ENCODE assay signal across 1 cellular context in the genomic region with DNA sequence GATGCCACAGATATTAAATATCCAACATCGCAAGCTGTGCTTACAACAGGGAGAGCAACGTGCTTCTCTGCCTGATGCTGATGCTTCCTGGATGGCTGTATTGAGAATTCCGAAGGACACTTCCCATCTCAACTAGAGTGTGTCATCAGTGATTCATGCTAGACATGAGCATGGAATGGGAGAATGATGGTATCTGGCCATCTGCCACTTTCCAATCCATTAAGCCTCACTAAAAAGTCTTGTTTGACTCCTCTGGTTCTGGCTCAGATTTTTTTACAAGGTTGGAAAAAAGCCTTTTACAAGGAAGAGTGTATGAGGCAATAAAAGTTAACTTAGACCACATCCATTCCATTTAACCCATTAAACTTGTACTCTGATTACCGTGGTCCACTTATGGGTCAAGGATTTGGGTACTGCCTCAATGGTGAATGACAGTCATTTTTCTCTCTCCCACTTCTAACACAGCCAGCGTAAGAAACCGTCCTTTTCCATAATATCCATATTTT.
TF ChIP-seq lines count a peak whose summit lies in the region.

No MANE protein-coding gene starts in this region.

TF ChIP-seq in HEK293, 187 proteins besides CTCF, POLR2A, EP300 and RAD21 (continued from another document and continues in another):
- TF ChIP-seq TCF7L2 (IDR thresholded peaks at IDR 0.05; ENCODE audit: borderline replicate concordance, low read depth, low read length) (no peak), ZNF19 (tag by site-specific recombination; IDR thresholded peaks at IDR 0.05; ENCODE audit: low read depth) (no peak), ZNF792 (tag by site-specific recombination; IDR thresholded peaks at IDR 0.05) (no peak), TRIM28 (IDR thresholded peaks at IDR 0.05; ENCODE audit: borderline replicate concordance, low read length) (peak; percentile 82; the same call in 1 of the 2 replicates), ZNF112 (tag by site-specific recombination; IDR thresholded peaks at IDR 0.05) (no peak), ZNF555 (tag by site-specific recombination; conservative IDR thresholded peaks at IDR 0.05) (no peak), ZSCAN30 (tag by site-specific recombination; IDR thresholded peaks at IDR 0.05) (peak; percentile 84), ZNF585B (tag by site-specific recombination; IDR thresholded peaks at IDR 0.05) (no peak), ZNF214 (tag by site-specific recombination; IDR thresholded peaks at IDR 0.05; ENCODE audit: borderline replicate concordance) (no peak), ZNF341 (tag by site-specific recombination; IDR thresholded peaks at IDR 0.05; ENCODE audit: low read depth) (no peak), MYNN (tag by site-specific recombination; IDR thresholded peaks at IDR 0.05; ENCODE audit: borderline replicate concordance) (peak; percentile 73), KLF8 (tag by site-specific recombination; IDR thresholded peaks at IDR 0.05) (peak; percentile 74), ZNF10 (tag by site-specific recombination; IDR thresholded peaks at IDR 0.05) (peak; percentile 70; the same call in 1 of the 2 replicates), ZBTB7A (tag by site-specific recombination; IDR thresholded peaks at IDR 0.05; ENCODE audit: low read depth) (no peak), ZNF169 (tag by site-specific recombination; IDR thresholded peaks at IDR 0.05) (no peak), ZNF521 (tag by site-specific recombination; IDR thresholded peaks at IDR 0.05) (no peak), ZNF404 (tag by site-specific recombination; IDR thresholded peaks at IDR 0.05) (no peak), ZNF514 (tag by site-specific recombination; IDR thresholded peaks at IDR 0.05) (no peak), EGR2 (tag by site-specific recombination; IDR thresholded peaks at IDR 0.05; ENCODE audit: low read depth) (no peak), ZNF350 (tag by site-specific recombination; IDR thresholded peaks at IDR 0.05) (peak; percentile 79), GLI2 (tag by site-specific recombination; IDR thresholded peaks at IDR 0.05; ENCODE audit: borderline replicate concordance, low read depth) (0 out of 2 replicates have a peak, but pooled peaks have one; percentile 46), ZNF335 (tag by site-specific recombination; conservative IDR thresholded peaks at IDR 0.05) (peak; percentile 42), ZNF274 (IDR thresholded peaks at IDR 0.05; ENCODE audit: low read length) (no peak), ZNF274 (tag by site-specific recombination; IDR thresholded peaks at IDR 0.05; ENCODE audit: borderline replicate concordance) (no peak), BCL11A (tag by site-specific recombination; IDR thresholded peaks at IDR 0.05; ENCODE audit: low read depth) (peak; percentile 62; the same call in 1 of the 2 replicates)
- TF ChIP-seq, protein P1, sequence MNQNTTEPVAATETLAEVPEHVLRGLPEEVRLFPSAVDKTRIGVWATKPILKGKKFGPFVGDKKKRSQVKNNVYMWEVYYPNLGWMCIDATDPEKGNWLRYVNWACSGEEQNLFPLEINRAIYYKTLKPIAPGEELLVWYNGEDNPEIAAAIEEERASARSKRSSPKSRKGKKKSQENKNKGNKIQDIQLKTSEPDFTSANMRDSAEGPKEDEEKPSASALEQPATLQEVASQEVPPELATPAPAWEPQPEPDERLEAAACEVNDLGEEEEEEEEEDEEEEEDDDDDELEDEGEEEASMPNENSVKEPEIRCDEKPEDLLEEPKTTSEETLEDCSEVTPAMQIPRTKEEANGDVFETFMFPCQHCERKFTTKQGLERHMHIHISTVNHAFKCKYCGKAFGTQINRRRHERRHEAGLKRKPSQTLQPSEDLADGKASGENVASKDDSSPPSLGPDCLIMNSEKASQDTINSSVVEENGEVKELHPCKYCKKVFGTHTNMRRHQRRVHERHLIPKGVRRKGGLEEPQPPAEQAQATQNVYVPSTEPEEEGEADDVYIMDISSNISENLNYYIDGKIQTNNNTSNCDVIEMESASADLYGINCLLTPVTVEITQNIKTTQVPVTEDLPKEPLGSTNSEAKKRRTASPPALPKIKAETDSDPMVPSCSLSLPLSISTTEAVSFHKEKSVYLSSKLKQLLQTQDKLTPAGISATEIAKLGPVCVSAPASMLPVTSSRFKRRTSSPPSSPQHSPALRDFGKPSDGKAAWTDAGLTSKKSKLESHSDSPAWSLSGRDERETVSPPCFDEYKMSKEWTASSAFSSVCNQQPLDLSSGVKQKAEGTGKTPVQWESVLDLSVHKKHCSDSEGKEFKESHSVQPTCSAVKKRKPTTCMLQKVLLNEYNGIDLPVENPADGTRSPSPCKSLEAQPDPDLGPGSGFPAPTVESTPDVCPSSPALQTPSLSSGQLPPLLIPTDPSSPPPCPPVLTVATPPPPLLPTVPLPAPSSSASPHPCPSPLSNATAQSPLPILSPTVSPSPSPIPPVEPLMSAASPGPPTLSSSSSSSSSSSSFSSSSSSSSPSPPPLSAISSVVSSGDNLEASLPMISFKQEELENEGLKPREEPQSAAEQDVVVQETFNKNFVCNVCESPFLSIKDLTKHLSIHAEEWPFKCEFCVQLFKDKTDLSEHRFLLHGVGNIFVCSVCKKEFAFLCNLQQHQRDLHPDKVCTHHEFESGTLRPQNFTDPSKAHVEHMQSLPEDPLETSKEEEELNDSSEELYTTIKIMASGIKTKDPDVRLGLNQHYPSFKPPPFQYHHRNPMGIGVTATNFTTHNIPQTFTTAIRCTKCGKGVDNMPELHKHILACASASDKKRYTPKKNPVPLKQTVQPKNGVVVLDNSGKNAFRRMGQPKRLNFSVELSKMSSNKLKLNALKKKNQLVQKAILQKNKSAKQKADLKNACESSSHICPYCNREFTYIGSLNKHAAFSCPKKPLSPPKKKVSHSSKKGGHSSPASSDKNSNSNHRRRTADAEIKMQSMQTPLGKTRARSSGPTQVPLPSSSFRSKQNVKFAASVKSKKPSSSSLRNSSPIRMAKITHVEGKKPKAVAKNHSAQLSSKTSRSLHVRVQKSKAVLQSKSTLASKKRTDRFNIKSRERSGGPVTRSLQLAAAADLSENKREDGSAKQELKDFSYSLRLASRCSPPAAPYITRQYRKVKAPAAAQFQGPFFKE (tag by site-specific recombination; IDR thresholded peaks at IDR 0.05; ENCODE audit: borderline replicate concordance), result no peak
- TF ChIP-seq, protein P2, sequence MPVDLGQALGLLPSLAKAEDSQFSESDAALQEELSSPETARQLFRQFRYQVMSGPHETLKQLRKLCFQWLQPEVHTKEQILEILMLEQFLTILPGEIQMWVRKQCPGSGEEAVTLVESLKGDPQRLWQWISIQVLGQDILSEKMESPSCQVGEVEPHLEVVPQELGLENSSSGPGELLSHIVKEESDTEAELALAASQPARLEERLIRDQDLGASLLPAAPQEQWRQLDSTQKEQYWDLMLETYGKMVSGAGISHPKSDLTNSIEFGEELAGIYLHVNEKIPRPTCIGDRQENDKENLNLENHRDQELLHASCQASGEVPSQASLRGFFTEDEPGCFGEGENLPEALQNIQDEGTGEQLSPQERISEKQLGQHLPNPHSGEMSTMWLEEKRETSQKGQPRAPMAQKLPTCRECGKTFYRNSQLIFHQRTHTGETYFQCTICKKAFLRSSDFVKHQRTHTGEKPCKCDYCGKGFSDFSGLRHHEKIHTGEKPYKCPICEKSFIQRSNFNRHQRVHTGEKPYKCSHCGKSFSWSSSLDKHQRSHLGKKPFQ (tag by site-specific recombination; IDR thresholded peaks at IDR 0.05), result peak; percentile 80
- TF ChIP-seq, protein P3, sequence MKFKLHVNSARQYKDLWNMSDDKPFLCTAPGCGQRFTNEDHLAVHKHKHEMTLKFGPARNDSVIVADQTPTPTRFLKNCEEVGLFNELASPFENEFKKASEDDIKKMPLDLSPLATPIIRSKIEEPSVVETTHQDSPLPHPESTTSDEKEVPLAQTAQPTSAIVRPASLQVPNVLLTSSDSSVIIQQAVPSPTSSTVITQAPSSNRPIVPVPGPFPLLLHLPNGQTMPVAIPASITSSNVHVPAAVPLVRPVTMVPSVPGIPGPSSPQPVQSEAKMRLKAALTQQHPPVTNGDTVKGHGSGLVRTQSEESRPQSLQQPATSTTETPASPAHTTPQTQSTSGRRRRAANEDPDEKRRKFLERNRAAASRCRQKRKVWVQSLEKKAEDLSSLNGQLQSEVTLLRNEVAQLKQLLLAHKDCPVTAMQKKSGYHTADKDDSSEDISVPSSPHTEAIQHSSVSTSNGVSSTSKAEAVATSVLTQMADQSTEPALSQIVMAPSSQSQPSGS (tag by site-specific recombination; IDR thresholded peaks at IDR 0.05; ENCODE audit: low read depth), result peak; percentile 51; the same call in 1 of the 2 replicates
- TF ChIP-seq, protein P4, sequence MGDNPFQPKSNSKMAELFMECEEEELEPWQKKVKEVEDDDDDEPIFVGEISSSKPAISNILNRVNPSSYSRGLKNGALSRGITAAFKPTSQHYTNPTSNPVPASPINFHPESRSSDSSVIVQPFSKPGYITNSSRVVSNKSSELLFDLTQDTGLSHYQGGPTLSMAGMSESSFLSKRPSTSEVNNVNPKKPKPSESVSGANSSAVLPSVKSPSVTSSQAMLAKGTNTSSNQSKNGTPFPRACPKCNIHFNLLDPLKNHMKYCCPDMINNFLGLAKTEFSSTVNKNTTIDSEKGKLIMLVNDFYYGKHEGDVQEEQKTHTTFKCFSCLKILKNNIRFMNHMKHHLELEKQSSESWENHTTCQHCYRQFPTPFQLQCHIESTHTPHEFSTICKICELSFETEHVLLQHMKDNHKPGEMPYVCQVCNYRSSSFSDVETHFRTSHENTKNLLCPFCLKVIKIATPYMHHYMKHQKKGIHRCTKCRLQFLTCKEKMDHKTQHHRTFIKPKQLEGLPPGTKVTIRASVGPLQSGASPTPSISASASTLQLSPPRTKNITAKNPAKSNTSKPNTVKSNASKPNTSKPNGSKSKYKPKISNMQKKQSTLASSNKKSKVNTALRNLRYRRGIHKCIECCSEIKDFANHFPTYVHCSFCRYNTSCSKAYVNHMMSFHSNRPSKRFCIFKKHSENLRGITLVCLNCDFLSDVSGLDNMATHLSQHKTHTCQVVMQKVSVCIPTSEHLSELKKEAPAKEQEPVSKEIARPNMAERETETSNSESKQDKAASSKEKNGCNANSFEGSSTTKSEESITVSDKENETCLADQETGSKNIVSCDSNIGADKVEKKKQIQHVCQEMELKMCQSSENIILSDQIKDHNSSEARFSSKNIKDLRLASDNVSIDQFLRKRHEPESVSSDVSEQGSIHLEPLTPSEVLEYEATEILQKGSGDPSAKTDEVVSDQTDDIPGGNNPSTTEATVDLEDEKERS (tag by site-specific recombination; IDR thresholded peaks at IDR 0.05), result no peak
- TF ChIP-seq, protein P5, sequence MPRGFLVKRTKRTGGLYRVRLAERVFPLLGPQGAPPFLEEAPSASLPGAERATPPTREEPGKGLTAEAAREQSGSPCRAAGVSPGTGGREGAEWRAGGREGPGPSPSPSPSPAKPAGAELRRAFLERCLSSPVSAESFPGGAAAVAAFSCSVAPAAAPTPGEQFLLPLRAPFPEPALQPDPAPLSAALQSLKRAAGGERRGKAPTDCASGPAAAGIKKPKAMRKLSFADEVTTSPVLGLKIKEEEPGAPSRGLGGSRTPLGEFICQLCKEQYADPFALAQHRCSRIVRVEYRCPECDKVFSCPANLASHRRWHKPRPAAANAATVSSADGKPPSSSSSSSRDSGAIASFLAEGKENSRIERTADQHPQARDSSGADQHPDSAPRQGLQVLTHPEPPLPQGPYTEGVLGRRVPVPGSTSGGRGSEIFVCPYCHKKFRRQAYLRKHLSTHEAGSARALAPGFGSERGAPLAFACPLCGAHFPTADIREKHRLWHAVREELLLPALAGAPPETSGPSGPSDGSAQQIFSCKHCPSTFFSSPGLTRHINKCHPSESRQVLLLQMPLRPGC (tag by site-specific recombination; IDR thresholded peaks at IDR 0.05), result peak; percentile 98
- TF ChIP-seq, protein P6, sequence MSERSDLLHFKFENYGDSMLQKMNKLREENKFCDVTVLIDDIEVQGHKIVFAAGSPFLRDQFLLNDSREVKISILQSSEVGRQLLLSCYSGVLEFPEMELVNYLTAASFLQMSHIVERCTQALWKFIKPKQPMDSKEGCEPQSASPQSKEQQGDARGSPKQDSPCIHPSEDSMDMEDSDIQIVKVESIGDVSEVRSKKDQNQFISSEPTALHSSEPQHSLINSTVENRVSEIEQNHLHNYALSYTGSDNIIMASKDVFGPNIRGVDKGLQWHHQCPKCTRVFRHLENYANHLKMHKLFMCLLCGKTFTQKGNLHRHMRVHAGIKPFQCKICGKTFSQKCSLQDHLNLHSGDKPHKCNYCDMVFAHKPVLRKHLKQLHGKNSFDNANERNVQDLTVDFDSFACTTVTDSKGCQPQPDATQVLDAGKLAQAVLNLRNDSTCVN (tag by site-specific recombination; optimal IDR thresholded peaks at IDR 0.05), result no peak
- TF ChIP-seq, protein P7, sequence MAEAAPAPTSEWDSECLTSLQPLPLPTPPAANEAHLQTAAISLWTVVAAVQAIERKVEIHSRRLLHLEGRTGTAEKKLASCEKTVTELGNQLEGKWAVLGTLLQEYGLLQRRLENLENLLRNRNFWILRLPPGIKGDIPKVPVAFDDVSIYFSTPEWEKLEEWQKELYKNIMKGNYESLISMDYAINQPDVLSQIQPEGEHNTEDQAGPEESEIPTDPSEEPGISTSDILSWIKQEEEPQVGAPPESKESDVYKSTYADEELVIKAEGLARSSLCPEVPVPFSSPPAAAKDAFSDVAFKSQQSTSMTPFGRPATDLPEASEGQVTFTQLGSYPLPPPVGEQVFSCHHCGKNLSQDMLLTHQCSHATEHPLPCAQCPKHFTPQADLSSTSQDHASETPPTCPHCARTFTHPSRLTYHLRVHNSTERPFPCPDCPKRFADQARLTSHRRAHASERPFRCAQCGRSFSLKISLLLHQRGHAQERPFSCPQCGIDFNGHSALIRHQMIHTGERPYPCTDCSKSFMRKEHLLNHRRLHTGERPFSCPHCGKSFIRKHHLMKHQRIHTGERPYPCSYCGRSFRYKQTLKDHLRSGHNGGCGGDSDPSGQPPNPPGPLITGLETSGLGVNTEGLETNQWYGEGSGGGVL (tag by site-specific recombination; IDR thresholded peaks at IDR 0.05), result peak; percentile 59
- TF ChIP-seq, protein P8, sequence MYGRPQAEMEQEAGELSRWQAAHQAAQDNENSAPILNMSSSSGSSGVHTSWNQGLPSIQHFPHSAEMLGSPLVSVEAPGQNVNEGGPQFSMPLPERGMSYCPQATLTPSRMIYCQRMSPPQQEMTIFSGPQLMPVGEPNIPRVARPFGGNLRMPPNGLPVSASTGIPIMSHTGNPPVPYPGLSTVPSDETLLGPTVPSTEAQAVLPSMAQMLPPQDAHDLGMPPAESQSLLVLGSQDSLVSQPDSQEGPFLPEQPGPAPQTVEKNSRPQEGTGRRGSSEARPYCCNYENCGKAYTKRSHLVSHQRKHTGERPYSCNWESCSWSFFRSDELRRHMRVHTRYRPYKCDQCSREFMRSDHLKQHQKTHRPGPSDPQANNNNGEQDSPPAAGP (tag by site-specific recombination; IDR thresholded peaks at IDR 0.05), result no peak
- TF ChIP-seq, protein P9, sequence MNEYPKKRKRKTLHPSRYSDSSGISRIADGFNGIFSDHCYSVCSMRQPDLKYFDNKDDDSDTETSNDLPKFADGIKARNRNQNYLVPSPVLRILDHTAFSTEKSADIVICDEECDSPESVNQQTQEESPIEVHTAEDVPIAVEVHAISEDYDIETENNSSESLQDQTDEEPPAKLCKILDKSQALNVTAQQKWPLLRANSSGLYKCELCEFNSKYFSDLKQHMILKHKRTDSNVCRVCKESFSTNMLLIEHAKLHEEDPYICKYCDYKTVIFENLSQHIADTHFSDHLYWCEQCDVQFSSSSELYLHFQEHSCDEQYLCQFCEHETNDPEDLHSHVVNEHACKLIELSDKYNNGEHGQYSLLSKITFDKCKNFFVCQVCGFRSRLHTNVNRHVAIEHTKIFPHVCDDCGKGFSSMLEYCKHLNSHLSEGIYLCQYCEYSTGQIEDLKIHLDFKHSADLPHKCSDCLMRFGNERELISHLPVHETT (tag by site-specific recombination; IDR thresholded peaks at IDR 0.05), result peak; percentile 60; the same call in 1 of the 2 replicates
